ENCODE assay signal across 18 cellular contexts in the genomic region with DNA sequence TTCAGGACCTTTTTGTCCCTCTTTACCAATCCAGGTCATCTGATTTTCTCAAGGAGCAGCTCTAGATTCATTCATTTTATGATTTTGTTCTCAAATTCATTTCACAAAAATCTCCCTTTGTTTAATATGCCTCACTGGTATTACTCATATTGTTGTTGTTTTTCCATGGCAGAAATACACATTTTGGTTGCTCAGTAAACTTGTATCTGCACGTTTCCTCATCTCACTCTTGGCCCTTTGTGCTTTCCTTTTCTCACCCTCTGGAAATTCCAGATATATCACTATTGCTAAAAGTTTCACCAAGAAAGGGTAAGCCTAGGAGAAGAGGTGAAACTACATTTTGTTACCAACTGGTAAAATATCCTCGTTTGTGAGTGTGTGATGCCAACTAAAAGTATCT. TPM values are rescaled to one million over a fixed set of nuclear protein-coding genes. Genes with fewer than 3 reads are reported as not detected.
DNase-seq lines count a peak whose midpoint lies in the region; ATAC-seq, FAIRE-seq and TF ChIP-seq lines count a peak whose summit lies in the region.
"Had no signal": no experiment of that assay in that cellular context is flagged by ENCODE, and none has a peak within 500 bp of the region (broad histone marks: within the 10 kb centered on the region; RNA-seq: fewer than 3 reads in every experiment).

No MANE protein-coding gene starts in this region.

- intact Hi-C loops in ascending aorta (cut with DNase I) = no loop called here

- H3K9ac ChIP-seq in keratinocyte (ENCODE audit: control insufficient read depth, extremely low read depth, insufficient read depth, low read length) = peak overlapping the region; percentile 48

- dilution Hi-C loops in keratinocyte (cut with MboI; ENCODE audit: extremely low pct_ligation_motif_present, low sequenced_read_pairs) = no loop called here

- DNase-seq in ascending aorta (ENCODE audit: low spot score in 2 of 2) (no peak), epithelial cell of esophagus (ENCODE audit: low read depth) (peak; percentile 68), keratinocyte (ENCODE audit: low read depth, low spot score) (no peak), thoracic aorta (ENCODE audit: low spot score) (no peak), DMS114 treated with DMSO at 0.1 percent for 48 hours (lab: John Stamatoyannopoulos, UW; ENCODE audit: unreplicated experiment) (no peak)
- no peak for DNase-seq in NK-92 treated with Interleukin-12 subunit alpha and Interleukin-12 subunit beta, amount 100 ng/mL, for 24 hours (lab: John Stamatoyannopoulos, UW)
- DNase-seq: CD4-positive, CD25-positive, alpha-beta regulatory T cell; CD8-positive, alpha-beta T cell; DMS79; GDM1; GOT3 had no signal

- H3K4me3 ChIP-seq in ascending aorta (no peak overlapping the region), epithelial cell of esophagus (ENCODE audit: low read length) (no peak overlapping the region), keratinocyte (ENCODE audit: control insufficient read depth in 2 of 3, extremely low read depth in 1 of 3, insufficient read depth in 2 of 3, low read depth in 1 of 3, low read length in 3 of 3) (no peak overlapping the region), thoracic aorta (no peak overlapping the region)
- H3K4me3 ChIP-seq: GM12878 had no signal

- H2AFZ ChIP-seq in keratinocyte (ENCODE audit: control insufficient read depth, low read length) = no peak overlapping the region

- H3K4me1 ChIP-seq in ascending aorta = peaks cover 3 to 19% of the 10 kb centered on the region in 2 donors
- H3K4me1 ChIP-seq in keratinocyte (ENCODE audit: control insufficient read depth, extremely low read depth, insufficient read depth, low read length) = peaks cover 22% of the 10 kb centered on the region
- peaks cover 15 to 51% of the 10 kb centered on the region in 2 donors for H3K4me1 ChIP-seq in thoracic aorta (ENCODE audit: control insufficient read depth in 1 of 2, low read depth in 2 of 2)

- peak overlapping the region; percentile 42 for H3K4me2 ChIP-seq in keratinocyte (ENCODE audit: control insufficient read depth, extremely low read depth, insufficient read depth, low read depth, low read length)

- H3K27ac ChIP-seq in ascending aorta = peak overlapping the region; percentile 94 to 95
- H3K27ac ChIP-seq in keratinocyte (ENCODE audit: control insufficient read depth, insufficient read depth, low read length) = peak overlapping the region; percentile 64
- peak overlapping the region; percentile 34 to 36 for H3K27ac ChIP-seq in thoracic aorta

- H3K9me3 ChIP-seq in ascending aorta (no peaks in the 10 kb centered on the region), keratinocyte (ENCODE audit: control insufficient read depth, low read depth, low read length) (no peaks in the 10 kb centered on the region), thoracic aorta (no peaks in the 10 kb centered on the region)
- H3K9me3 ChIP-seq: Caco-2 had no signal

- TF ChIP-seq CTCF in ascending aorta (IDR thresholded peaks at IDR 0.05) (no peak), epithelial cell of esophagus (IDR thresholded peaks at IDR 0.05; ENCODE audit: insufficient read depth, low read depth, low read length, missing control alignments) (no peak), keratinocyte (optimal IDR thresholded peaks at IDR 0.05 in 1 of 3, IDR thresholded peaks at IDR 0.05 in 1 of 3, conservative IDR thresholded peaks at IDR 0.05 in 1 of 3; ENCODE audit: extremely low read depth in 1 of 3, insufficient read depth in 2 of 3, low read length in 3 of 3) (no peak), thoracic aorta (IDR thresholded peaks at IDR 0.05) (no peak)

- no peaks in the 10 kb centered on the region for H3K9me1 ChIP-seq in keratinocyte (ENCODE audit: control insufficient read depth, extremely low read depth, insufficient read depth, low read length)

- ATAC-seq in thoracic aorta (ENCODE audit: insufficient number of reproducible peaks, low FRiP score, low read depth) = no peak
- no peak for ATAC-seq in HG03439 (IDR thresholded peaks at IDR 0.05; ENCODE audit: unreplicated experiment)
- ATAC-seq in GM19455 (IDR thresholded peaks at IDR 0.05; ENCODE audit: unreplicated experiment) = no peak
- ATAC-seq: CD8-positive, alpha-beta T cell; GM12878 had no signal

- no peaks in the 10 kb centered on the region for H4K20me1 ChIP-seq in keratinocyte (ENCODE audit: control insufficient read depth, extremely low read depth, insufficient read depth, low read length)

- H3K27me3 ChIP-seq in ascending aorta = no peaks in the 10 kb centered on the region
- H3K27me3 ChIP-seq in keratinocyte (ENCODE audit: control insufficient read depth, extremely low read depth, insufficient read depth, low read length) = no peaks in the 10 kb centered on the region
- no peaks in the 10 kb centered on the region for H3K27me3 ChIP-seq in thoracic aorta (replicated peaks; ENCODE audit: insufficient read depth)

- H3K36me3 ChIP-seq in ascending aorta (peaks cover 4 to 23% of the 10 kb centered on the region in 2 donors), keratinocyte (ENCODE audit: control insufficient read depth in 2 of 2, extremely low read depth in 1 of 2, insufficient read depth in 2 of 2, low read length in 2 of 2) (no peaks in the 10 kb centered on the region), thoracic aorta (peaks cover 9% of the 10 kb centered on the region)

- FAIRE-seq in keratinocyte (lab: Jason Lieb, UNC) = no peak
- FAIRE-seq: GM12878, GM19239 had no signal

- no peaks in the 10 kb centered on the region for H3K79me2 ChIP-seq in keratinocyte (ENCODE audit: control insufficient read depth, insufficient read depth, low read length)

RNA-seq across cellular contexts. Expression of gene ASPN, which starts 14.8 kb away (rescaled TPM):
- total RNA-seq in ascending aorta (43.5 TPM), thoracic aorta (100 to 1,000 TPM; 110 to 122 TPM)
- 0.36 to 1.1 TPM (median 0.63 TPM) in 3 replicates for polyA plus RNA-seq in keratinocyte
- 3.0 TPM for polyA plus RNA-seq in keratinocyte (2011; ENCODE audit: low read depth)
- 0.61 and 0.66 TPM in 2 replicates for polyA plus RNA-seq in keratinocyte (2011; cell fraction: cytosol; rRNA removed)
- polyA plus RNA-seq in keratinocyte (2011; cell fraction: nucleus; rRNA removed) = 1.7 and 2.2 TPM in 2 replicates
- polyA plus RNA-seq in keratinocyte (2012; ENCODE audit: low replicate concordance) = 0.25 and 1.2 TPM in 2 replicates
- polyA minus RNA-seq in keratinocyte = 0.67 to 0.86 TPM in 2 of 3 replicates, not detected in the other
- polyA minus RNA-seq in keratinocyte (2011; cell fraction: cytosol; rRNA and poly(A)+ RNA removed) = not detected
- 1.3 and 2.1 TPM in 2 replicates for polyA minus RNA-seq in keratinocyte (2011; cell fraction: nucleus; rRNA and poly(A)+ RNA removed)
- total RNA-seq: A172; Caco-2; CD4-positive, CD25-positive, alpha-beta regulatory T cell; CD8-positive, alpha-beta T cell; GM12878 had no signal
- polyA plus RNA-seq: CD4-positive, CD25-positive, alpha-beta regulatory T cell had no signal

RNA-seq across cellular contexts. Expression of gene OMD, which starts 43.2 kb away (rescaled TPM):
- 36.2 TPM for total RNA-seq in ascending aorta
- not detected in 3 replicates for polyA plus RNA-seq in keratinocyte
- polyA plus RNA-seq in keratinocyte (2011; ENCODE audit: low read depth) = not detected
- polyA plus RNA-seq in keratinocyte (2011; cell fraction: cytosol; rRNA removed) = not detected in 2 replicates
- polyA plus RNA-seq in keratinocyte (2011; cell fraction: nucleus; rRNA removed) = not detected in 2 replicates
- polyA plus RNA-seq in keratinocyte (2012; ENCODE audit: low replicate concordance) = 0.08 TPM in 1 of 2 replicates, not detected in the other
- not detected in 3 replicates for polyA minus RNA-seq in keratinocyte
- not detected for polyA minus RNA-seq in keratinocyte (2011; cell fraction: cytosol; rRNA and poly(A)+ RNA removed)
- not detected in 2 replicates for polyA minus RNA-seq in keratinocyte (2011; cell fraction: nucleus; rRNA and poly(A)+ RNA removed)
- total RNA-seq in thoracic aorta = 100 to 1,000 TPM; 200 TPM
- total RNA-seq: A172; A673; Caco-2; CD4-positive, CD25-positive, alpha-beta regulatory T cell; CD8-positive, alpha-beta T cell; GM12878 had no signal

Comparison
In these comparisons a context has a peak if more than half of its experiments do, and no peak if none do; other contexts are left out.
1. H3K27ac ChIP-seq: peak in every context shown above with its lines; median percentile 94 in ascending aorta; 64 in keratinocyte; 35 in thoracic aorta.